1 cellular context compared by ENCODE assay signal in genomic region chr11:73676552-73676951, GRCh38. TPM values are rescaled to one million over a fixed set of nuclear protein-coding genes. Genes with fewer than 3 reads are reported as not detected.
"Had no signal": no experiment of that assay in that cellular context is flagged by ENCODE, and none has a peak within 500 bp of the region (broad histone marks: within the 10 kb centered on the region; RNA-seq: fewer than 3 reads in every experiment).

No MANE protein-coding gene starts in this region.

RNA-seq across cellular contexts. Expression of gene PLEKHB1, which starts 30.2 kb away (rescaled TPM):
- total RNA-seq: RPMI7951 had no signal
